28 cellular contexts compared by ENCODE assay signal in genomic region chr3:58488962-58489361, GRCh38.
"Had no signal": no experiment of that assay in that cellular context is flagged by ENCODE, and none has a peak within 500 bp of the region (broad histone marks: within the 10 kb centered on the region; RNA-seq: fewer than 3 reads in every experiment).

No MANE protein-coding gene starts in this region.

- H3K36me3 ChIP-seq: adrenal gland, MG63, Peyer's patch, SJCRH30, WERI-Rb-1 had no signal

- H3K27me3 ChIP-seq: adrenal gland, MG63, Peyer's patch, SJCRH30 had no signal

- H3K4me2 ChIP-seq: KMS-11, SK-N-SH had no signal

- DNase-seq: activated CD4-positive, alpha-beta memory T cell treated with anti-CD3 and anti-CD28 coated beads, Interleukin-2, amount 10 ng/mL, durations not matched to agents 7 days and 5 days; activated CD4-positive, alpha-beta T cell treated with anti-CD3 and anti-CD28 coated beads for 36 hours; activated CD4-positive, alpha-beta T cell treated with anti-CD3 and anti-CD28 coated beads, Interleukin-2, amount 50 U/mL, for 1 hour; activated CD8-positive, alpha-beta memory T cell treated with anti-CD3 and anti-CD28 coated beads, Interleukin-2, amount 50 U/mL, for 4 hours; activated gamma-delta T cell treated with Interleukin-2 at 50 U/mL for 16 hours; activated naive CD4-positive, alpha-beta T cell treated with anti-CD3 and anti-CD28 coated beads, Interleukin-2, amount 10 ng/mL, durations not matched to agents 7 days and 5 days; activated naive CD8-positive, alpha-beta T cell treated with anti-CD3 and anti-CD28 coated beads, Interleukin-2, amount 10 ng/mL, durations not matched to agents 7 days and 5 days; activated T-cell treated with anti-CD3 and anti-CD28 coated beads, Interleukin-2, amount 50 U/mL, for 72 hours; adrenal gland; central memory CD4-positive, alpha-beta T cell; MG63; MV-4-11; NCI-H1105; NCI-H1436; NCI-H187 treated with DMSO at 0.1 percent for 48 hours; NCI-H2081 treated with DMSO at 0.1 percent for 48 hours; NCI-H446 treated with DMSO at 0.1 percent for 48 hours; NCI-H526; NK-92 treated with Interleukin-12 subunit alpha and Interleukin-12 subunit beta, amount 100 ng/mL, for 24 hours; OCI-M1; Peyer's patch; Right ventricle myocardium superior; SJCRH30; SK-N-SH; T-helper 1 cell; WERI-Rb-1 had no signal

- H3K27ac ChIP-seq: adrenal gland, KMS-11, Peyer's patch, RWPE1, SJCRH30, WERI-Rb-1 had no signal

- H3K4me3 ChIP-seq: adrenal gland, MG63, Peyer's patch, SJCRH30 had no signal

- H3K9me3 ChIP-seq: adrenal gland, MG63, Peyer's patch, SJCRH30, SK-N-SH had no signal

- ATAC-seq: activated CD4-positive, alpha-beta T cell treated with anti-CD3 and anti-CD28 coated beads for 36 hours; activated T-cell treated with anti-CD3 and anti-CD28 coated beads, Interleukin-2, amount 50 U/mL, for 72 hours had no signal

- H3K9ac ChIP-seq: KMS-11, SK-N-SH had no signal

- H3K4me1 ChIP-seq: SJCRH30 had no signal
